Comparison of ENCODE assay signal across 8 cellular contexts in genomic region chr15:94232107-94232506, GRCh38. TPM values are rescaled to one million over a fixed set of nuclear protein-coding genes. Genes with fewer than 3 reads are reported as not detected.
DNase-seq lines count a peak whose midpoint lies in the region; ATAC-seq, FAIRE-seq and TF ChIP-seq lines count a peak whose summit lies in the region.

No MANE protein-coding gene starts in this region.

- H3K27me3 ChIP-seq in CD8-positive, alpha-beta T cell (ENCODE audit: insufficient read depth, low read length) = no peaks in the 10 kb centered on the region
- H3K27me3 ChIP-seq in HL-60 (ENCODE audit: insufficient read depth, poor library complexity, severe bottlenecking) (no peaks in the 10 kb centered on the region), bronchial epithelial cell (ENCODE audit: control insufficient read depth, insufficient read depth, low read length) (no peaks in the 10 kb centered on the region)

- peak overlapping the region; percentile 95 for H3K4me3 Mint-ChIP-seq in CD8-positive, alpha-beta T cell
- peak overlapping the region; percentile 90 for H3K4me3 Mint-ChIP-seq in natural killer cell

- peak overlapping the region; percentile 79 for H3K27ac Mint-ChIP-seq in CD8-positive, alpha-beta T cell
- peak overlapping the region; percentile 90 to 96 for H3K27ac Mint-ChIP-seq in natural killer cell

- H3K27me3 Mint-ChIP-seq in CD8-positive, alpha-beta T cell (ENCODE audit: low read depth) = no peaks in the 10 kb centered on the region
- H3K27me3 Mint-ChIP-seq in natural killer cell (ENCODE audit: low read depth in 2 of 2) = no peaks in the 10 kb centered on the region

- intact Hi-C loops in CD8-positive, alpha-beta T cell (cut with DNase I, micrococcal nuclease) = loop anchor here (5.0 kb wide), 3 partner anchors 40 to 90 kb away; no protein-coding TSS in a partner anchor
- intact Hi-C loops in natural killer cell (cut with micrococcal nuclease) = loop anchor here (5.0 kb wide), 2 partner anchors 55 to 70 kb away; no protein-coding TSS in a partner anchor

- FAIRE-seq in bronchial epithelial cell (lab: Jason Lieb, UNC) = no peak

- CTCF ChIA-PET in CD8-positive, alpha-beta T cell (lab: Charles Lee) = interaction anchor here (3.4 kb wide), 1 partner anchor 69 kb away, joined by 23 read pairs; no protein-coding TSS in a partner anchor

- ATAC-seq in CD8-positive, alpha-beta T cell = no peak
- ATAC-seq in natural killer cell (no peak), HG03175 (IDR thresholded peaks at IDR 0.05; ENCODE audit: unreplicated experiment) (no peak), HG03097 (IDR thresholded peaks at IDR 0.05; ENCODE audit: low FRiP score, unreplicated experiment) (no peak)

- POLR2A ChIA-PET in CD8-positive, alpha-beta T cell (lab: Charles Lee) = interaction anchor here (0.7 to 1.3 kb wide), 3 partner anchors 9 to 74 kb away, joined by 3 to 8 read pairs (median 3); no protein-coding TSS in a partner anchor

- TF ChIP-seq CTCF in CD8-positive, alpha-beta T cell (IDR thresholded peaks at IDR 0.05) = no peak
- TF ChIP-seq CTCF in HL-60 (IDR thresholded peaks at IDR 0.05; ENCODE audit: insufficient read depth, low read length) (no peak), bronchial epithelial cell (IDR thresholded peaks at IDR 0.05; ENCODE audit: insufficient read depth, low read length, severe bottlenecking) (no peak), natural killer cell (IDR thresholded peaks at IDR 0.05) (no peak)

- H3K9me3 Mint-ChIP-seq in CD8-positive, alpha-beta T cell = no peaks in the 10 kb centered on the region
- no peaks in the 10 kb centered on the region for H3K9me3 Mint-ChIP-seq in natural killer cell

- peak overlapping the region; percentile 67 for H3K4me3 ChIP-seq in CD8-positive, alpha-beta T cell (ENCODE audit: low read depth, low read length)
- H3K4me3 ChIP-seq in HL-60 (replicated peaks; ENCODE audit: insufficient read depth, low read length) (peak overlapping the region; percentile 82), bronchial epithelial cell (ENCODE audit: low read depth, low read length) (peak overlapping the region; percentile 79)

- no peaks in the 10 kb centered on the region for H3K36me3 ChIP-seq in CD8-positive, alpha-beta T cell (ENCODE audit: insufficient read depth, low read length)
- H3K36me3 ChIP-seq in bronchial epithelial cell (ENCODE audit: control insufficient read depth, insufficient read depth, low read length) = no peaks in the 10 kb centered on the region

- no peaks in the 10 kb centered on the region for H3K9me3 ChIP-seq in CD8-positive, alpha-beta T cell (ENCODE audit: low read length)

- peak overlapping the region; percentile 80 for H3K27ac ChIP-seq in CD8-positive, alpha-beta T cell (ENCODE audit: low read depth, low read length)
- H3K27ac ChIP-seq in HL-60 (replicated peaks) = peak overlapping the region; percentile 89

- H3K36me3 Mint-ChIP-seq in CD8-positive, alpha-beta T cell = peaks cover 6% of the 10 kb centered on the region
- no peaks in the 10 kb centered on the region for H3K36me3 Mint-ChIP-seq in natural killer cell

- peaks cover 32% of the 10 kb centered on the region for H3K4me1 ChIP-seq in CD8-positive, alpha-beta T cell (ENCODE audit: insufficient read depth, low read length)

- H3K4me1 Mint-ChIP-seq in CD8-positive, alpha-beta T cell (ENCODE audit: low read depth) = peaks cover 62% of the 10 kb centered on the region
- peaks cover 83 to 84% of the 10 kb centered on the region in 2 donors for H3K4me1 Mint-ChIP-seq in natural killer cell

- DNase-seq in CD8-positive, alpha-beta T cell = no peak
- no peak for DNase-seq in HL-60 (ENCODE audit: low read depth in 1 of 2, low spot score in 1 of 2)
- DNase-seq in bronchial epithelial cell (ENCODE audit: low read depth) = peak; percentile 21
- DNase-seq in natural killer cell = no peak
- DNase-seq in superior temporal gyrus (ENCODE audit: extremely low spot score) = no peak
- DNase-seq in GOT3 (lab: John Stamatoyannopoulos, UW) = no peak

RNA-seq across cellular contexts. Expression of gene MCTP2, which starts 0.7 kb away (rescaled TPM):
- 10 to 100 TPM; 11.2 to 16.5 TPM for total RNA-seq in CD8-positive, alpha-beta T cell
- total RNA-seq in bronchial epithelial cell = 15.9 and 20.0 TPM in 2 replicates
- total RNA-seq in natural killer cell = 100 to 1,000 TPM; 235 to 312 (median 261) TPM

Comparison
In these comparisons a context has a peak if more than half of its experiments do, and no peak if none do; other contexts are left out.
1. RNA of gene MCTP2, which starts 0.7 kb away (total RNA-seq): 235 to 312 TPM in natural killer cell; 15.9 to 20.0 TPM in bronchial epithelial cell and 11.2 to 16.5 TPM in CD8-positive, alpha-beta T cell; every median in the first group is over 10 times any median in the second.
2. Peak in every context shown above with its lines, with median percentiles within 50 percentile points of each other: H3K4me3 ChIP-seq.